9 cellular contexts compared by ENCODE assay signal in genomic region chr16:27238591-27238990, GRCh38. TPM values are rescaled to one million over a fixed set of nuclear protein-coding genes. Genes with fewer than 3 reads are reported as not detected.
DNase-seq lines count a peak whose midpoint lies in the region; ATAC-seq and TF ChIP-seq lines count a peak whose summit lies in the region.
"Had no signal": no experiment of that assay in that cellular context is flagged by ENCODE, and none has a peak within 500 bp of the region (broad histone marks: within the 10 kb centered on the region; RNA-seq: fewer than 3 reads in every experiment).

No MANE protein-coding gene starts in this region.

- TF ChIP-seq POLR2A in Peyer's patch (IDR thresholded peaks at IDR 0.05) (no peak), gastroesophageal sphincter (IDR thresholded peaks at IDR 0.05) (no peak)

- no peaks in the 10 kb centered on the region for H3K9me3 Mint-ChIP-seq in CD8-positive, alpha-beta memory T cell

- H3K27me3 ChIP-seq in CD8-positive, alpha-beta memory T cell (ENCODE audit: insufficient read depth, low read length, poor library complexity, severe bottlenecking), result no peaks in the 10 kb centered on the region
- no peaks in the 10 kb centered on the region for H3K27me3 ChIP-seq in Peyer's patch
- no peaks in the 10 kb centered on the region for H3K27me3 ChIP-seq in H7 (ENCODE audit: control insufficient read depth, insufficient read depth, low read length)
- no peaks in the 10 kb centered on the region for H3K27me3 ChIP-seq in gastroesophageal sphincter

- H3K4me1 Mint-ChIP-seq in CD8-positive, alpha-beta memory T cell, result peaks cover 69 to 89% (median 85%) of the 10 kb centered on the region in 3 donors

- H3K27me3 Mint-ChIP-seq in CD8-positive, alpha-beta memory T cell, result peaks cover 0 to 3% of the 10 kb centered on the region in 2 donors

- H3K4me3 ChIP-seq in CD8-positive, alpha-beta memory T cell (ENCODE audit: low read length), result no peak overlapping the region
- H3K4me3 ChIP-seq in Peyer's patch (no peak overlapping the region), coronary artery (no peak overlapping the region), H7 (ENCODE audit: insufficient read depth, low read depth, low read length) (no peak overlapping the region), gastroesophageal sphincter (no peak overlapping the region)
- H3K4me3 ChIP-seq: SK-N-MC had no signal

- no peak for DNase-seq in CD8-positive, alpha-beta memory T cell
- DNase-seq in Peyer's patch (peak in 1 of 3 donors; percentile 28), coronary artery (ENCODE audit: low spot score) (peak; percentile 54), omental fat pad (ENCODE audit: low spot score) (peak; percentile 11), H7 (no peak), NCI-H526 (lab: John Stamatoyannopoulos, UW) (no peak)

- peak overlapping the region; percentile 97 to 100 (median 100) for H3K27ac Mint-ChIP-seq in CD8-positive, alpha-beta memory T cell
- H3K27ac Mint-ChIP-seq: progenitor cell of endocrine pancreas had no signal

- H3K9me3 ChIP-seq in CD8-positive, alpha-beta memory T cell (ENCODE audit: low read length), result no peaks in the 10 kb centered on the region
- H3K9me3 ChIP-seq in Peyer's patch (no peaks in the 10 kb centered on the region), gastroesophageal sphincter (no peaks in the 10 kb centered on the region)

- POLR2A ChIA-PET in CD8-positive, alpha-beta memory T cell (lab: Charles Lee), result interaction anchor here (1.9 to 5.0 kb wide), 3 partner anchors 35 to 211 kb away, joined by 7 to 56 read pairs (median 7); partner anchors contain the start of gene KDM8

- WGBS in gastroesophageal sphincter (ENCODE audit: low coverage in 1 of 2), 2 donors, result 100% methylated on average over 1 to 2 of the region's 2 CpGs

- peaks cover 3 to 7% (median 4%) of the 10 kb centered on the region in 3 donors for H3K36me3 Mint-ChIP-seq in CD8-positive, alpha-beta memory T cell

- no peak for TF ChIP-seq CTCF in Peyer's patch (IDR thresholded peaks at IDR 0.05)
- no peak for TF ChIP-seq CTCF in coronary artery (IDR thresholded peaks at IDR 0.05)
- no peak for TF ChIP-seq CTCF in omental fat pad (IDR thresholded peaks at IDR 0.05)
- TF ChIP-seq CTCF in gastroesophageal sphincter (IDR thresholded peaks at IDR 0.05), result no peak

- TF ChIP-seq EP300 in gastroesophageal sphincter (IDR thresholded peaks at IDR 0.05), result no peak

- H3K4me3 Mint-ChIP-seq in CD8-positive, alpha-beta memory T cell, result peak overlapping the region; percentile 30 to 90 (median 81)

- peak overlapping the region; percentile 81 for H3K27ac ChIP-seq in CD8-positive, alpha-beta memory T cell (ENCODE audit: low read depth, low read length)
- H3K27ac ChIP-seq in Peyer's patch, result peak overlapping the region in 3 of 4 donors; percentile 76 to 85 (median 83)
- no peak overlapping the region for H3K27ac ChIP-seq in coronary artery
- H3K27ac ChIP-seq in gastroesophageal sphincter, result peak overlapping the region in 2 of 4 donors; percentile 70 to 74
- H3K27ac ChIP-seq: SK-N-MC had no signal

- peaks cover under 1% of the 10 kb centered on the region for H3K36me3 ChIP-seq in CD8-positive, alpha-beta memory T cell (ENCODE audit: insufficient read depth, low read length)
- H3K36me3 ChIP-seq in Peyer's patch (peaks cover 0 to 3% (median 0%) of the 10 kb centered on the region in 3 donors), H7 (replicated peaks; ENCODE audit: control insufficient read depth, insufficient read depth, low read length) (no peaks in the 10 kb centered on the region), gastroesophageal sphincter (peaks cover 0 to 9% of the 10 kb centered on the region in 2 donors)

- ATAC-seq in omental fat pad (ENCODE audit: low FRiP score) (no peak), gastroesophageal sphincter (no peak)

- CTCF ChIA-PET in CD8-positive, alpha-beta memory T cell (lab: Charles Lee), result interaction anchor here (0.9 to 1.4 kb wide), 3 partner anchors 11 to 28 kb away, joined by 3 to 5 read pairs (median 4); no protein-coding TSS in a partner anchor

- H3K4me1 ChIP-seq in CD8-positive, alpha-beta memory T cell (ENCODE audit: insufficient read depth, low read length), result peaks cover 79% of the 10 kb centered on the region
- peaks cover 14 to 77% (median 23%) of the 10 kb centered on the region in 4 donors for H3K4me1 ChIP-seq in Peyer's patch
- peaks cover 0 to 92% (median 33%) of the 10 kb centered on the region in 3 donors for H3K4me1 ChIP-seq in gastroesophageal sphincter

RNA-seq across cellular contexts. Expression of gene NSMCE1, which starts 30.0 kb away (rescaled TPM):
- 100 to 1,000 TPM; 103 to 114 TPM for total RNA-seq in CD8-positive, alpha-beta memory T cell
- 132 TPM for polyA plus RNA-seq in CD8-positive, alpha-beta memory T cell
- 10 to 100 TPM; 20.9 to 41.3 (median 30.6) TPM for total RNA-seq in Peyer's patch
- total RNA-seq in omental fat pad, result 10 to 100 TPM; 30.3 to 53.0 (median 43.9) TPM
- 22.8 and 24.7 TPM in 2 replicates for total RNA-seq in H7 (2014; rRNA removed; shearing (Covaris generic))
- 10 to 100 TPM; 48.4 to 66.0 (median 63.3) TPM for total RNA-seq in gastroesophageal sphincter

RNA-seq across cellular contexts. Expression of gene KDM8, which starts 35.3 kb away (rescaled TPM):
- total RNA-seq in CD8-positive, alpha-beta memory T cell, result 10 to 100 TPM in 1 of 2 experiments, 1 to 10 TPM in 1; 9.1 to 10.8 TPM
- polyA plus RNA-seq in CD8-positive, alpha-beta memory T cell, result 5.6 TPM
- total RNA-seq in Peyer's patch (100 to 1,000 TPM in 1 of 4 donors, 10 to 100 TPM in 3; 22.3 to 130 (median 40.9) TPM), omental fat pad (1 to 10 TPM; 2.0 to 4.6 (median 2.6) TPM), gastroesophageal sphincter (10 to 100 TPM in 1 of 4 donors, 1 to 10 TPM in 3; 1.9 to 12.0 (median 4.0) TPM)
- 7.6 and 12.2 TPM in 2 replicates for total RNA-seq in H7 (2014; rRNA removed; shearing (Covaris generic))

Comparison
In these comparisons a context has a peak if more than half of its experiments do, and no peak if none do; other contexts are left out.
1. DNase-seq: peak in coronary artery (single experiment) and omental fat pad (single experiment); none in CD8-positive, alpha-beta memory T cell (0 of 5), H7 (single experiment) and NCI-H526 (0 of 2).
2. H3K27ac ChIP-seq: peak in CD8-positive, alpha-beta memory T cell (single experiment) and Peyer's patch (3 of 4); none in coronary artery (0 of 2).